8 cellular contexts compared by ENCODE assay signal in the genomic region with DNA sequence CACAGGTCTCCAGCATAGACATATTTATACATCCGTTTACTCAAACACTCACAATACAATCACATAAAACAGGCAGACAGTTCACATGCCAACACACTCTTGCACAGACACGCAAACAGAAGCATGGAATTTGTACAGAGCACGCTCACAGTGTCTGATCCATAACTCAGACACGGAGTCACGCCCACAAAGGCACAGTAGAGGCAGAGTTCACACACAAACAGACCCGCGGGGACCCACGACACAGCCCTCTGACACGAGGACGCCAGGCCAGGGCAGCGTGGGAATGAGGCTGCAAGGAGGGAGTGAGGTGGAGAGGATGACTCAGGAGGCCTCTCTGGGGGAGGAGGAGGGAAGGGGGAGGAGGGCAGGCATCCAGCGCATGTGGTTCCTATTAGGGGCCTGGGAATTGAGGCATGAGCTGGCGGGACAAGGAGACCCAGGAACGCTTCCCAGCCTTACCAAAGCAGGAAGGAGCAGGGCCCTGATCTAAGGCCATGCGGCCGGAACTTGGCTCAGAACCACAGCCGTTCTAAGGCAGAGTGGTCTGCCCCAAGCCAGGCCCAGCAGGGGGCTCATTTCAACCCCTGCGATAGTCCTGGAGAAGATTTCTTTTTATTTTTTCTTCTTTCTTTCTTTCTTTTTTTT. TPM values are rescaled to one million over a fixed set of nuclear protein-coding genes. Genes with fewer than 3 reads are reported as not detected.
DNase-seq lines count a peak whose midpoint lies in the region; ATAC-seq and TF ChIP-seq lines count a peak whose summit lies in the region.

No MANE protein-coding gene starts in this region.

- H3K36me3 ChIP-seq in HAP-1 (replicated peaks): no peaks in the 10 kb centered on the region

- no peaks in the 10 kb centered on the region for H3K9me3 Mint-ChIP-seq in activated CD8-positive, alpha-beta memory T cell treated with anti-CD3 and anti-CD28 coated beads, Interleukin-2, amount 10 ng/mL, durations not matched to agents 7 days and 5 days (ENCODE audit: low read depth)
- H3K9me3 Mint-ChIP-seq in activated T-helper 1 cell treated with anti-CD3 and anti-CD28 coated beads, Interleukin-12 subunit alpha, Interleukin-12 subunit beta, Interleukin-2, Interleukin-4 antibody, amounts not matched to agents 30 ng/mL and 10 ng/mL and 1 ng/mL, durations not matched to agents 14 hours and 24 hours and 36 hours: peaks cover 3% of the 10 kb centered on the region

- H3K9me3 ChIP-seq in HAP-1: peaks cover 6% of the 10 kb centered on the region

- intact Hi-C loops in activated T-helper 1 cell treated with anti-CD3 and anti-CD28 coated beads, Interleukin-12 subunit alpha, Interleukin-12 subunit beta, Interleukin-2, Interleukin-4 antibody, amounts not matched to agents 30 ng/mL and 10 ng/mL and 1 ng/mL, durations not matched to agents 14 hours and 24 hours and 36 hours (cut with micrococcal nuclease): no loop called here

- CTCF ChIA-PET in activated CD8-positive, alpha-beta memory T cell treated with anti-CD3 and anti-CD28 coated beads, Interleukin-2, amount 10 ng/mL, durations not matched to agents 7 days and 5 days (lab: Charles Lee): interaction anchor here (1.1 kb wide), 1 partner anchor 55 kb away, joined by 3 read pairs; no protein-coding TSS in a partner anchor

- peaks cover 8% of the 10 kb centered on the region for H3K27me3 Mint-ChIP-seq in activated CD8-positive, alpha-beta memory T cell treated with anti-CD3 and anti-CD28 coated beads, Interleukin-2, amount 10 ng/mL, durations not matched to agents 7 days and 5 days
- peaks cover 6% of the 10 kb centered on the region for H3K27me3 Mint-ChIP-seq in activated T-helper 1 cell treated with anti-CD3 and anti-CD28 coated beads, Interleukin-12 subunit alpha, Interleukin-12 subunit beta, Interleukin-2, Interleukin-4 antibody, amounts not matched to agents 30 ng/mL and 10 ng/mL and 1 ng/mL, durations not matched to agents 14 hours and 24 hours and 36 hours (ENCODE audit: insufficient read depth)

- no peak for ATAC-seq in activated CD8-positive, alpha-beta memory T cell treated with anti-CD3 and anti-CD28 coated beads, Interleukin-2, amount 10 ng/mL, durations not matched to agents 7 days and 5 days

- in situ Hi-C loops in HAP-1 (cut with MboI; ENCODE audit: low sequenced_read_pairs): loop anchor here (25.0 kb wide), 1 partner anchor 292 kb away; the partner anchor contains the start of gene S1PR2

- no peaks in the 10 kb centered on the region for H3K36me3 Mint-ChIP-seq in activated CD8-positive, alpha-beta memory T cell treated with anti-CD3 and anti-CD28 coated beads, Interleukin-2, amount 10 ng/mL, durations not matched to agents 7 days and 5 days
- no peaks in the 10 kb centered on the region for H3K36me3 Mint-ChIP-seq in activated T-helper 1 cell treated with anti-CD3 and anti-CD28 coated beads, Interleukin-12 subunit alpha, Interleukin-12 subunit beta, Interleukin-2, Interleukin-4 antibody, amounts not matched to agents 30 ng/mL and 10 ng/mL and 1 ng/mL, durations not matched to agents 14 hours and 24 hours and 36 hours (ENCODE audit: low read depth)

- no peaks in the 10 kb centered on the region for H3K4me1 Mint-ChIP-seq in activated CD8-positive, alpha-beta memory T cell treated with anti-CD3 and anti-CD28 coated beads, Interleukin-2, amount 10 ng/mL, durations not matched to agents 7 days and 5 days
- no peaks in the 10 kb centered on the region for H3K4me1 Mint-ChIP-seq in activated T-helper 1 cell treated with anti-CD3 and anti-CD28 coated beads, Interleukin-12 subunit alpha, Interleukin-12 subunit beta, Interleukin-2, Interleukin-4 antibody, amounts not matched to agents 30 ng/mL and 10 ng/mL and 1 ng/mL, durations not matched to agents 14 hours and 24 hours and 36 hours (ENCODE audit: low read depth)

- H3K27ac Mint-ChIP-seq in activated CD8-positive, alpha-beta memory T cell treated with anti-CD3 and anti-CD28 coated beads, Interleukin-2, amount 10 ng/mL, durations not matched to agents 7 days and 5 days: no peak overlapping the region
- no peak overlapping the region for H3K27ac Mint-ChIP-seq in activated T-helper 1 cell treated with anti-CD3 and anti-CD28 coated beads, Interleukin-12 subunit alpha, Interleukin-12 subunit beta, Interleukin-2, Interleukin-4 antibody, amounts not matched to agents 30 ng/mL and 10 ng/mL and 1 ng/mL, durations not matched to agents 14 hours and 24 hours and 36 hours

- H3K27ac ChIP-seq in substantia nigra (ENCODE audit: low read depth, low read length, poor library complexity, severe bottlenecking): no peak overlapping the region

- no peak overlapping the region for H3K4me3 Mint-ChIP-seq in activated CD8-positive, alpha-beta memory T cell treated with anti-CD3 and anti-CD28 coated beads, Interleukin-2, amount 10 ng/mL, durations not matched to agents 7 days and 5 days
- no peak overlapping the region for H3K4me3 Mint-ChIP-seq in activated T-helper 1 cell treated with anti-CD3 and anti-CD28 coated beads, Interleukin-12 subunit alpha, Interleukin-12 subunit beta, Interleukin-2, Interleukin-4 antibody, amounts not matched to agents 30 ng/mL and 10 ng/mL and 1 ng/mL, durations not matched to agents 14 hours and 24 hours and 36 hours

- H3K27me3 ChIP-seq in HAP-1 (ENCODE audit: low read depth): no peaks in the 10 kb centered on the region

- H3K4me3 ChIP-seq in cardiac fibroblast (replicated peaks in 1 of 2; ENCODE audit: low read depth in 2 of 2, low read length in 2 of 2): no peak overlapping the region
- no peak overlapping the region for H3K4me3 ChIP-seq in HAP-1

- no peaks in the 10 kb centered on the region for H3K4me1 ChIP-seq in HAP-1

- DNase-seq in HT-29 (ENCODE audit: low spot score): peak; percentile 3
- DNase-seq in cardiac fibroblast (ENCODE audit: low read depth in 2 of 2): peak; percentile 99
- DNase-seq in kidney glomerular epithelial cell (lab: John Stamatoyannopoulos, UW): peak; percentile 89
- peak in 39 of 49 donors; percentile 4 to 85 (median 48) for DNase-seq in substantia nigra (lab: John Stamatoyannopoulos, UW)
- DNase-seq in activated CD8-positive, alpha-beta memory T cell treated with anti-CD3 and anti-CD28 coated beads, Interleukin-2, amount 10 ng/mL, durations not matched to agents 7 days and 5 days: no peak
- no peak for DNase-seq in stimulated activated CD4-positive, alpha-beta T cell treated with anti-CD3 and anti-CD28 coated beads, Interleukin-2, amount 100 ng/mL, for 48 hours
- DNase-seq in activated T-helper 1 cell treated with anti-CD3 and anti-CD28 coated beads, Interleukin-12 subunit alpha, Interleukin-12 subunit beta, Interleukin-2, Interleukin-4 antibody, amounts not matched to agents 30 ng/mL and 10 ng/mL and 1 ng/mL, durations not matched to agents 14 hours and 24 hours and 36 hours (ENCODE audit: low spot score): no peak
- no peak for DNase-seq in HAP-1 (ENCODE audit: low spot score in 2 of 2)

- TF ChIP-seq CTCF in cardiac fibroblast (IDR thresholded peaks at IDR 0.05; ENCODE audit: low read depth, low read length): no peak

RNA-seq across cellular contexts. Expression of gene OLFM2, which starts 9.1 kb away (rescaled TPM):
- not detected in 2 replicates for total RNA-seq in HT-29 (2014; rRNA removed; shearing (Covaris generic))
- total RNA-seq in activated CD8-positive, alpha-beta memory T cell treated with anti-CD3 and anti-CD28 coated beads, Interleukin-2, amount 10 ng/mL, durations not matched to agents 7 days and 5 days: 1 to 10 TPM; 3.4 to 5.1 TPM
- total RNA-seq in activated T-helper 1 cell treated with anti-CD3 and anti-CD28 coated beads, Interleukin-12 subunit alpha, Interleukin-12 subunit beta, Interleukin-2, Interleukin-4 antibody, amounts not matched to agents 30 ng/mL and 10 ng/mL and 1 ng/mL, durations not matched to agents 14 hours and 24 hours and 36 hours: 0.78 and 1.6 TPM in 2 replicates

Comparison
In these comparisons a context has a peak if more than half of its experiments do, and no peak if none do; other contexts are left out.
1. DNase-seq: peak in HT-29 (single experiment), cardiac fibroblast (2 of 2), kidney glomerular epithelial cell (single experiment) and substantia nigra (39 of 49); none in activated CD8-positive, alpha-beta memory T cell treated with anti-CD3 and anti-CD28 coated beads, Interleukin-2, amount 10 ng/mL, durations not matched to agents 7 days and 5 days (single experiment), stimulated activated CD4-positive, alpha-beta T cell treated with anti-CD3 and anti-CD28 coated beads, Interleukin-2, amount 100 ng/mL, for 48 hours (0 of 2), activated T-helper 1 cell treated with anti-CD3 and anti-CD28 coated beads, Interleukin-12 subunit alpha, Interleukin-12 subunit beta, Interleukin-2, Interleukin-4 antibody, amounts not matched to agents 30 ng/mL and 10 ng/mL and 1 ng/mL, durations not matched to agents 14 hours and 24 hours and 36 hours (single experiment) and HAP-1 (0 of 2).